23 cellular contexts compared by ENCODE assay signal in the genomic region with DNA sequence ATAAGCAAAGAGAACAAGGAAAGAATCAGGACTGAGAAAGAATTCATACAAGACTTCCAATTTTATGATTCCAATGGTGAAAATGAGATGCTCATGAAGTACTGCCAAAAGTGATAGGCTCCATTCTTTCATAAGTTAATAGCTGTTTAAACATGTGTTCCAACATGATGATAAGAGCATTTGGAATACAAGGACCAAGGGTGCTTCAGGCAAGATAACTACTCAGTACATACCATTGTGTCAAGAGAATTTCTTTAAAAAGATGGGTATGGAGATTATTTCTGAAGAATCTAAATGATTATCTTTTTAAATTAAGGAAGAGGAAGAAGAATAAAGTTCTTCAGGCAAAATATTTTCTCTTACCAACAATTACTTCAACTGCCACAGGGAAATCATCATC.
"Had no signal": no experiment of that assay in that cellular context is flagged by ENCODE, and none has a peak within 500 bp of the region (broad histone marks: within the 10 kb centered on the region; RNA-seq: fewer than 3 reads in every experiment).

No MANE protein-coding gene starts in this region.

- DNase-seq: IMR-90, Karpas-422, KG1, MG63, NCI-H1092, NCI-H1105 treated with DMSO at 0.1 percent for 48 hours, NCI-H1417 treated with DMSO at 0.1 percent for 48 hours, NCI-H187, NCI-H2029, NCI-H2081 treated with DMSO at 0.1 percent for 48 hours, NCI-H2171, NCI-H226, NCI-H446, NCI-H510A, NCI-H524 treated with DMSO at 0.1 percent for 48 hours, NCI-H69, NCI-H774, Right ventricle myocardium superior, RPMI8226, SIG-M5 had no signal

- H3K27ac ChIP-seq: SJSA1, SK-N-MC had no signal

- H3K4me3 ChIP-seq: MG63, SJSA1, SK-N-MC had no signal

- H3K9me3 ChIP-seq: MG63, SJSA1 had no signal

- ATAC-seq: HepG2 had no signal

- H3K27me3 ChIP-seq: MG63, SJSA1 had no signal
